In the genomic region with DNA sequence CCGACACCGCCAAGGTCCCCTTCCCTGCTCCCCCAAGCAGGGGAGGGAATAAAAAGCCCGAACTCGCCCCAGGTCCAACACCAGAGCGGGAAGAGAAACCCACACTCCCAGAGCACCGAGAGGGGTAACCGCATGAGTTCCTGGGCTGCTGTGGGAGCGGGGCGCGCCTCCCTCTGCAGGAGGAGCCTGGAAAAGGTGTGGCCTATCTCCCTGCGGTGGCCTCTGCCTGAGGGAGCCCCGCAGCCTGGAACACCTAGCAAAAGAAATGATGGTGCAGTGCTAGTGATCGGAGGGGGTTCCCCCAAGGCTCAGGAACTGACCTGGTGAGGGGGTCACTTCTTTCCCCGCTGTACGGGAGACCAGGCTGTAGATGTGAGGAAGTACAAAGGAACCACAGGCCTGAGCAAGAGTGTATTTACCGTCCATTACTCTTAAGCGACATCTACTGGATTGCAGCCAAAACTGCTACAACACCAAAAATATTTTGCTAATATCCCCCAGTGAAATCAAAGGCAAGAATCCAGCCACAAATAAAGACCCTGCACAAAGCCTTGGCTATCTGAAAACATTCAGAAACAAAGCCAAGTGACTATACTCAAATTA, we compare ENCODE assay signal across 16 cellular contexts. TPM values are rescaled to one million over a fixed set of nuclear protein-coding genes. Genes with fewer than 3 reads are reported as not detected.
DNase-seq lines count a peak whose midpoint lies in the region; ATAC-seq and TF ChIP-seq lines count a peak whose summit lies in the region.
"Not testable (repeated sequence)": the region's sequence is repeated elsewhere in the genome, so short reads cannot be mapped to it uniquely, and the experiment has no call there.
"Had no signal": no experiment of that assay in that cellular context is flagged by ENCODE, and none has a peak within 500 bp of the region (broad histone marks: within the 10 kb centered on the region; RNA-seq: fewer than 3 reads in every experiment).

No MANE protein-coding gene starts in this region.

- not testable (repeated sequence) for H3K4me3 Mint-ChIP-seq in CD4-positive, alpha-beta T cell; activated CD8-positive, alpha-beta memory T cell treated with anti-CD3 and anti-CD28 coated beads, Interleukin-2, amount 10 ng/mL, durations not matched to agents 7 days and 5 days; naive thymus-derived CD8-positive, alpha-beta T cell

- H3K9me3 Mint-ChIP-seq in CD4-positive, alpha-beta T cell; activated CD8-positive, alpha-beta memory T cell treated with anti-CD3 and anti-CD28 coated beads, Interleukin-2, amount 10 ng/mL, durations not matched to agents 7 days and 5 days (ENCODE audit: low read depth); naive thymus-derived CD8-positive, alpha-beta T cell: not testable (repeated sequence)

- not testable (repeated sequence) for H3K27ac Mint-ChIP-seq in CD4-positive, alpha-beta T cell; activated CD8-positive, alpha-beta memory T cell treated with anti-CD3 and anti-CD28 coated beads, Interleukin-2, amount 10 ng/mL, durations not matched to agents 7 days and 5 days; naive thymus-derived CD8-positive, alpha-beta T cell

- peak; percentile 85 for ATAC-seq in CD4-positive, alpha-beta T cell (ENCODE audit: poor library complexity)
- ATAC-seq in GM18868 (IDR thresholded peaks at IDR 0.05; ENCODE audit: unreplicated experiment) (peak; percentile 81), GM19467 (IDR thresholded peaks at IDR 0.05; ENCODE audit: unreplicated experiment) (peak; percentile 85), HG02610 (IDR thresholded peaks at IDR 0.05; ENCODE audit: unreplicated experiment) (peak; percentile 62), HG03045 (IDR thresholded peaks at IDR 0.05; ENCODE audit: unreplicated experiment) (peak; percentile 47), HG03460 (IDR thresholded peaks at IDR 0.05; ENCODE audit: unreplicated experiment) (peak; percentile 76)
- ATAC-seq in activated CD8-positive, alpha-beta memory T cell treated with anti-CD3 and anti-CD28 coated beads, Interleukin-2, amount 10 ng/mL, durations not matched to agents 7 days and 5 days, result peak; percentile 90
- peak; percentile 72 to 87 for ATAC-seq in naive thymus-derived CD8-positive, alpha-beta T cell

- H3K9me3 ChIP-seq in CD4-positive, alpha-beta T cell (ENCODE audit: control insufficient read depth, low read length), result not testable (repeated sequence)

- TF ChIP-seq CTCF in CD4-positive, alpha-beta T cell (IDR thresholded peaks at IDR 0.05), result not testable (repeated sequence)

- not testable (repeated sequence) for H3K4me1 Mint-ChIP-seq in CD4-positive, alpha-beta T cell (ENCODE audit: low read depth); activated CD8-positive, alpha-beta memory T cell treated with anti-CD3 and anti-CD28 coated beads, Interleukin-2, amount 10 ng/mL, durations not matched to agents 7 days and 5 days; naive thymus-derived CD8-positive, alpha-beta T cell

- not testable (repeated sequence) for H3K27ac ChIP-seq in CD4-positive, alpha-beta T cell (ENCODE audit: low read depth, low read length)

- not testable (repeated sequence) for H3K27me3 ChIP-seq in CD4-positive, alpha-beta T cell (ENCODE audit: control insufficient read depth, insufficient read depth, low read length)

- intact Hi-C loops in CD4-positive, alpha-beta T cell (cut with DNase I, micrococcal nuclease), result not testable (repeated sequence)

- CTCF ChIA-PET in CD4-positive, alpha-beta T cell (lab: Charles Lee); activated CD8-positive, alpha-beta memory T cell treated with anti-CD3 and anti-CD28 coated beads, Interleukin-2, amount 10 ng/mL, durations not matched to agents 7 days and 5 days (lab: Charles Lee): not testable (repeated sequence)

- peak in 1 of 10 experiments; percentile 3 for DNase-seq in CD4-positive, alpha-beta T cell
- not testable (repeated sequence) for DNase-seq in activated CD8-positive, alpha-beta memory T cell treated with anti-CD3 and anti-CD28 coated beads, Interleukin-2, amount 10 ng/mL, durations not matched to agents 7 days and 5 days; naive thymus-derived CD8-positive, alpha-beta T cell

- not testable (repeated sequence) for H3K27me3 Mint-ChIP-seq in CD4-positive, alpha-beta T cell; activated CD8-positive, alpha-beta memory T cell treated with anti-CD3 and anti-CD28 coated beads, Interleukin-2, amount 10 ng/mL, durations not matched to agents 7 days and 5 days; naive thymus-derived CD8-positive, alpha-beta T cell

- H3K36me3 Mint-ChIP-seq in CD4-positive, alpha-beta T cell (ENCODE audit: low read depth); activated CD8-positive, alpha-beta memory T cell treated with anti-CD3 and anti-CD28 coated beads, Interleukin-2, amount 10 ng/mL, durations not matched to agents 7 days and 5 days; naive thymus-derived CD8-positive, alpha-beta T cell: not testable (repeated sequence)

- POLR2A ChIA-PET in CD4-positive, alpha-beta T cell (lab: Charles Lee); naive thymus-derived CD8-positive, alpha-beta T cell (lab: Charles Lee): not testable (repeated sequence)

RNA-seq across cellular contexts. Expression of a gene that starts 19.1 kb away (rescaled TPM):
- total RNA-seq in CD4-positive, alpha-beta T cell, result not detected
- not detected for total RNA-seq in activated CD8-positive, alpha-beta memory T cell treated with anti-CD3 and anti-CD28 coated beads, Interleukin-2, amount 10 ng/mL, durations not matched to agents 7 days and 5 days
- not detected for total RNA-seq in naive thymus-derived CD8-positive, alpha-beta T cell
- polyA plus RNA-seq in naive thymus-derived CD8-positive, alpha-beta T cell, result not detected
- total RNA-seq: aorta; H4; HT1080; lower leg skin; mucosa of gallbladder; T-helper 1 cell treated with Interleukin-12 subunit alpha and Interleukin-12 subunit beta and Interleukin-4 antibody, amounts not matched to agents 30 ng/mL and 1 ng/mL, for 36 hours; ureter had no signal
- polyA plus RNA-seq: aorta, small intestine had no signal
